7 cellular contexts compared by ENCODE assay signal in the genomic region with DNA sequence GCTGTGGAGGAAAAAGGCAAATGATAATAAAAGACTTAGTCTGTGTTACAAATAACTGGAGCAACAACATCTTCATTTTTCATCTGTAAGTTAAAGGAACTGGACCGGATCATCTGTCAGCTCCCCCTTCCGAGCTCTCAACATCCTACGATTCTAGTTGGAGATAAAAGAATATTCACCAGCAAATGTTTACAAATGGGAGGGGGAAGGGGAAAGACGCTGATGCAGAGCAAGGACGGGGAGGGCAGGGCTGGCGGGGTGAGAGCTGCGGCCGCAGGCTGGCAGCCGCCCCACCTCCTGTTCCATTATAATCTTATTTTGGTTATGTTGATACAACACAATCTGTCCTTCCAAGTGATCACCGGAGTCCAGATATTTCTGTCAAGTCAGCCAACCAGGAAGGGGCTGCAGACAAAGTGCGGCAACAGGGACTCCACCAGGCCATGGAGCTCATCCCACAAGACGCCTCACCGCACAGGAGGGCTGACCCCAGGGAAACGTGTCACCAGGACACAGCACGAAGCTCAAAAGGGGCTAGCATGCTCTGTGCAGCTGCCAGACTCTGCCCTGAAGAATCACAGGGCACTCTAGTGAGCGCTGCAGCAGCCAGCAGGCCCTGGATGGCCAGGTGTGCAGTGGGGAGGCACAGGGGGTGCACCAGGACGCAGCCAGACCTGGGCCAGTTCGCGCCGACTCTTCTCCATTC. TPM values are rescaled to one million over a fixed set of nuclear protein-coding genes. Genes with fewer than 3 reads are reported as not detected.
DNase-seq lines count a peak whose midpoint lies in the region; ATAC-seq, FAIRE-seq and TF ChIP-seq lines count a peak whose summit lies in the region.

No MANE protein-coding gene starts in this region.

- intact Hi-C loops in HCT116 (cut with micrococcal nuclease) (no loop called here), right cardiac atrium (cut with DNase I) (loop anchor here in 1 of 4 donors (10.0 kb wide), 1 partner anchor 809 kb away; a partner anchor contains a TSS), sigmoid colon (cut with DNase I) (loop anchor here (5.0 kb wide), 1 partner anchor 47 kb away; a partner anchor contains a TSS)

- peaks cover 83% of the 10 kb centered on the region for H3K79me2 ChIP-seq in HCT116 (ENCODE audit: insufficient read depth, low read length)

- no TSS peak for BruUV-seq in HCT116 (replicated peaks; lab: Mats Ljungman, UMichigan)

- H3K9me3 Mint-ChIP-seq in activated CD8-positive, alpha-beta T cell treated with anti-CD3 and anti-CD28 coated beads, Interleukin-2, amount 10 ng/mL, durations not matched to agents 7 days and 5 days (ENCODE audit: insufficient read depth), result no peaks in the 10 kb centered on the region

- no peak overlapping the region for H3K4me3 ChIP-seq in HCT116 (replicated peaks in 1 of 2; ENCODE audit: low read depth in 1 of 2, low read length in 2 of 2)
- H3K4me3 ChIP-seq in right cardiac atrium (ENCODE audit: low read length), result no peak overlapping the region
- H3K4me3 ChIP-seq in sigmoid colon, result peak overlapping the region in 3 of 4 donors; percentile 11 to 26 (median 12)

- peaks cover 11% of the 10 kb centered on the region for H3K36me3 Mint-ChIP-seq in activated CD8-positive, alpha-beta T cell treated with anti-CD3 and anti-CD28 coated beads, Interleukin-2, amount 10 ng/mL, durations not matched to agents 7 days and 5 days (ENCODE audit: low read depth)

- peak in 3 of 4 donors; percentile 28 to 60 (median 54) for TF ChIP-seq EP300 in sigmoid colon (IDR thresholded peaks at IDR 0.05)

- H3K27me3 ChIP-seq in HCT116 (ENCODE audit: insufficient read depth, low read length), result no peaks in the 10 kb centered on the region
- no peaks in the 10 kb centered on the region for H3K27me3 ChIP-seq in right cardiac atrium (ENCODE audit: control insufficient read depth, insufficient read depth)
- no peaks in the 10 kb centered on the region for H3K27me3 ChIP-seq in sigmoid colon

- TF ChIP-seq POLR2A in HCT116 (IDR thresholded peaks at IDR 0.05; ENCODE audit: borderline replicate concordance, extremely low read depth, insufficient read depth, insufficient read length), result no peak
- TF ChIP-seq POLR2A in sigmoid colon (IDR thresholded peaks at IDR 0.05), result no peak

- H3K27ac ChIP-seq in HCT116 (ENCODE audit: low read depth, low read length), result peak overlapping the region; percentile 23; the same call in 1 of the 2 replicates
- peak overlapping the region; percentile 84 for H3K27ac ChIP-seq in right cardiac atrium (ENCODE audit: low read length)
- H3K27ac ChIP-seq in sigmoid colon, result peak overlapping the region; percentile 76 to 89 (median 86)

- H4K20me1 ChIP-seq in HCT116 (ENCODE audit: insufficient read depth), result peaks cover 16% of the 10 kb centered on the region; the same call in 1 of the 2 replicates

- POLR2A ChIA-PET in HCT116 (lab: Charles Lee), result interaction anchor here (1.3 kb wide), 1 partner anchor 47 kb away, joined by 3 read pairs; a partner anchor contains a TSS
- POLR2A ChIA-PET in activated CD8-positive, alpha-beta T cell treated with anti-CD3 and anti-CD28 coated beads, Interleukin-2, amount 10 ng/mL, durations not matched to agents 7 days and 5 days (lab: Charles Lee), result interaction anchor here (1.0 kb wide), 1 partner anchor 12 kb away, joined by 3 read pairs; no protein-coding TSS in a partner anchor

- H3K27ac Mint-ChIP-seq in activated CD8-positive, alpha-beta T cell treated with anti-CD3 and anti-CD28 coated beads, Interleukin-2, amount 10 ng/mL, durations not matched to agents 7 days and 5 days, result peak overlapping the region; percentile 77

- CTCF ChIA-PET in HCT116 (lab: Charles Lee), result interaction anchor here (1.2 kb wide), 1 partner anchor 272 kb away, joined by 3 read pairs; no protein-coding TSS in a partner anchor
- CTCF ChIA-PET in activated CD8-positive, alpha-beta T cell treated with anti-CD3 and anti-CD28 coated beads, Interleukin-2, amount 10 ng/mL, durations not matched to agents 7 days and 5 days (lab: Charles Lee), result interaction anchor here (1.1 to 1.6 kb wide), 3 partner anchors 31 to 53 kb away, joined by 3 to 4 read pairs (median 3); a partner anchor contains a TSS

- H3K9me2 ChIP-seq in HCT116 (ENCODE audit: insufficient read depth), result no peaks in the 10 kb centered on the region

- peak overlapping the region; percentile 48 for H3K4me3 Mint-ChIP-seq in activated CD8-positive, alpha-beta T cell treated with anti-CD3 and anti-CD28 coated beads, Interleukin-2, amount 10 ng/mL, durations not matched to agents 7 days and 5 days

- TF ChIP-seq CTCF in HCT116 (IDR thresholded peaks at IDR 0.05 in 2 of 3, conservative IDR thresholded peaks at IDR 0.05 in 1 of 3; ENCODE audit: borderline replicate concordance in 1 of 3, insufficient read depth in 1 of 3, low read depth in 2 of 3, low read length in 2 of 3) (no peak), sigmoid colon (IDR thresholded peaks at IDR 0.05) (no peak)

- FAIRE-seq in RCC 7860 (lab: Jason Lieb, UNC), result no peak

- ATAC-seq in HCT116 (no peak), right cardiac atrium (peak; percentile 66 to 77)
- ATAC-seq in activated CD8-positive, alpha-beta T cell treated with anti-CD3 and anti-CD28 coated beads, Interleukin-2, amount 10 ng/mL, durations not matched to agents 7 days and 5 days, result peak; percentile 28

- H3K4me1 ChIP-seq in HCT116 (ENCODE audit: control insufficient read depth in 1 of 2, insufficient read depth in 2 of 2, low read length in 2 of 2), result peaks cover 0 to 7% of the 10 kb centered on the region in 2 experiments; a peak in 2 of 4 replicates
- peaks cover 9% of the 10 kb centered on the region for H3K4me1 ChIP-seq in right cardiac atrium (ENCODE audit: control insufficient read depth, insufficient read depth, low read length)
- H3K4me1 ChIP-seq in sigmoid colon, result peaks cover 0 to 48% (median 45%) of the 10 kb centered on the region in 4 donors

- RAD21 ChIA-PET in HCT116 (lab: Charles Lee; ENCODE audit: low non-redundant PET in 1 of 2, low total read pairs in 2 of 2, uncharacterized antibody in 2 of 2, unreplicated experiment in 2 of 2), result no interaction called here

- no peak for TF ChIP-seq RAD21 in HCT116 (IDR thresholded peaks at IDR 0.05; ENCODE audit: low read depth)

- no peak overlapping the region for H3K4me2 ChIP-seq in HCT116 (ENCODE audit: low read length)

- H2AFZ ChIP-seq in HCT116 (ENCODE audit: low read depth, low read length, poor library complexity, severe bottlenecking), result no peak overlapping the region

- H3K27me3 Mint-ChIP-seq in activated CD8-positive, alpha-beta T cell treated with anti-CD3 and anti-CD28 coated beads, Interleukin-2, amount 10 ng/mL, durations not matched to agents 7 days and 5 days (ENCODE audit: low read depth), result no peaks in the 10 kb centered on the region

- no peak for DNase-seq in HCT116 (ENCODE audit: low read depth, low spot score)
- no peak for DNase-seq in activated CD8-positive, alpha-beta T cell treated with anti-CD3 and anti-CD28 coated beads, Interleukin-2, amount 10 ng/mL, durations not matched to agents 7 days and 5 days
- peak in 2 of 3 donors; percentile 76 to 81 for DNase-seq in right cardiac atrium
- peak; percentile 91 for DNase-seq in sigmoid colon
- DNase-seq in EL, result no peak
- no peak for DNase-seq in RCC 7860 (ENCODE audit: low spot score)
- DNase-seq in HT-29 (ENCODE audit: low spot score), result no peak

- peaks cover 22% of the 10 kb centered on the region for H3K4me1 Mint-ChIP-seq in activated CD8-positive, alpha-beta T cell treated with anti-CD3 and anti-CD28 coated beads, Interleukin-2, amount 10 ng/mL, durations not matched to agents 7 days and 5 days (ENCODE audit: low read depth)

- H3K36me3 ChIP-seq in HCT116 (ENCODE audit: control insufficient read depth in 1 of 2, insufficient read depth in 2 of 2, low read length in 2 of 2), result peaks cover 6 to 36% of the 10 kb centered on the region in 2 experiments; a peak in 3 of 4 replicates
- H3K36me3 ChIP-seq in sigmoid colon, result peaks cover 9 to 43% (median 17%) of the 10 kb centered on the region in 4 donors

- 36% methylated on average over 20 of the region's 20 CpGs for WGBS in right cardiac atrium
- WGBS in sigmoid colon, 2 donors, result 48 to 66% methylated on average over 20 of the region's 20 CpGs

- H3K9me3 ChIP-seq in HCT116 (ENCODE audit: control insufficient read depth in 1 of 2, insufficient read depth in 1 of 2, low read depth in 1 of 2, low read length in 2 of 2) (no peaks in the 10 kb centered on the region), right cardiac atrium (ENCODE audit: control insufficient read depth, low read length) (no peaks in the 10 kb centered on the region), sigmoid colon (no peaks in the 10 kb centered on the region)

- no peak overlapping the region for H3K9ac ChIP-seq in HCT116 (ENCODE audit: low read length)

TF ChIP-seq in HCT116, 20 proteins besides CTCF, POLR2A, EP300 and RAD21 (continues in another document):
- TF ChIP-seq POLR2AphosphoS5 (IDR thresholded peaks at IDR 0.05; ENCODE audit: low read depth, low read length), result no peak
- no peak for TF ChIP-seq ZFX (IDR thresholded peaks at IDR 0.05)
- no peak for TF ChIP-seq TCF7L2 (IDR thresholded peaks at IDR 0.05; ENCODE audit: borderline replicate concordance, extremely low read depth, insufficient read depth, insufficient read length)

RNA-seq across cellular contexts. Expression of a gene that starts 19.7 kb away (rescaled TPM):
- 52.1 TPM for total RNA-seq in HCT116 (2021; ENCODE audit: unreplicated experiment)
- 27.9 and 33.9 TPM in 2 replicates for polyA plus RNA-seq in HCT116 (2012)
- 10 to 100 TPM; 29.3 to 30.1 TPM for total RNA-seq in activated CD8-positive, alpha-beta T cell treated with anti-CD3 and anti-CD28 coated beads, Interleukin-2, amount 10 ng/mL, durations not matched to agents 7 days and 5 days
- total RNA-seq in right cardiac atrium, result 10 to 100 TPM; 47.8 to 66.1 (median 57.5) TPM
- 24.3 TPM for polyA plus RNA-seq in right cardiac atrium
- total RNA-seq in sigmoid colon, result 100 to 1,000 TPM in 2 of 4 donors, 10 to 100 TPM in 2; 86.7 to 120 (median 98.4) TPM
- polyA plus RNA-seq in sigmoid colon, result 10 to 100 TPM; 15.0 to 40.0 (median 16.2) TPM
- total RNA-seq in HT-29 (2014; rRNA removed; shearing (Covaris generic)), result 26.6 and 30.8 TPM in 2 replicates

RNA-seq across cellular contexts. Expression of a gene that starts 28.2 kb away (rescaled TPM):
- 93.8 TPM for total RNA-seq in HCT116 (2021; ENCODE audit: unreplicated experiment)
- polyA plus RNA-seq in HCT116 (2012), result 104 and 108 TPM in 2 replicates
- 10 to 100 TPM; 40.2 to 45.3 TPM for total RNA-seq in activated CD8-positive, alpha-beta T cell treated with anti-CD3 and anti-CD28 coated beads, Interleukin-2, amount 10 ng/mL, durations not matched to agents 7 days and 5 days
- total RNA-seq in right cardiac atrium, result 100 to 1,000 TPM in 3 of 4 donors, 10 to 100 TPM in 1; 87.7 to 114 (median 108) TPM
- 115 TPM for polyA plus RNA-seq in right cardiac atrium
- 10 to 100 TPM; 50.0 to 62.6 (median 62.2) TPM for total RNA-seq in sigmoid colon
- 100 to 1,000 TPM in 1 of 3 donors, 10 to 100 TPM in 2; 48.0 to 137 (median 76.3) TPM for polyA plus RNA-seq in sigmoid colon
- 14.3 and 15.3 TPM in 2 replicates for total RNA-seq in HT-29 (2014; rRNA removed; shearing (Covaris generic))

RNA-seq across cellular contexts. Expression of a gene that starts 46.7 kb away (rescaled TPM):
- total RNA-seq in HCT116 (2021; ENCODE audit: unreplicated experiment), result 12.2 TPM
- 12.3 and 13.2 TPM in 2 replicates for polyA plus RNA-seq in HCT116 (2012)
- total RNA-seq in activated CD8-positive, alpha-beta T cell treated with anti-CD3 and anti-CD28 coated beads, Interleukin-2, amount 10 ng/mL, durations not matched to agents 7 days and 5 days, result 1 to 10 TPM; 7.2 to 9.4 TPM
- total RNA-seq in right cardiac atrium, result 1 to 10 TPM; 3.4 to 5.4 (median 4.2) TPM
- 4.7 TPM for polyA plus RNA-seq in right cardiac atrium
- 1 to 10 TPM in 2 of 4 donors, under 1 TPM in 1, not detected in 1; 0.36 to 1.9 (median 1.2) TPM for total RNA-seq in sigmoid colon
- 1 to 10 TPM; 2.5 to 6.6 (median 4.3) TPM for polyA plus RNA-seq in sigmoid colon
- 0.55 and 1.7 TPM in 2 replicates for total RNA-seq in HT-29 (2014; rRNA removed; shearing (Covaris generic))

Comparison
In these comparisons a context has a peak if more than half of its experiments do, and no peak if none do; other contexts are left out.
1. DNase-seq: peak in right cardiac atrium (2 of 3) and sigmoid colon (single experiment); none in HCT116 (single experiment), activated CD8-positive, alpha-beta T cell treated with anti-CD3 and anti-CD28 coated beads, Interleukin-2, amount 10 ng/mL, durations not matched to agents 7 days and 5 days (single experiment), EL (single experiment), RCC 7860 (single experiment) and HT-29 (single experiment).
2. H3K27ac ChIP-seq: peak in every context shown above with its lines; median percentile 86 in sigmoid colon; 84 in right cardiac atrium; 23 in HCT116.
3. H3K4me3 ChIP-seq: peak in sigmoid colon (3 of 4); none in HCT116 (0 of 2) and right cardiac atrium (single experiment).